ENCODE assay signal across 8 cellular contexts in genomic region chr6:147508073-147508870, GRCh38. TPM values are rescaled to one million over a fixed set of nuclear protein-coding genes. Genes with fewer than 3 reads are reported as not detected.
DNase-seq lines count a peak whose midpoint lies in the region; ATAC-seq and TF ChIP-seq lines count a peak whose summit lies in the region.

Gene SAMD5 (plus strand): TSS chr6:147508690. CDS start chr6:147508929, 239 bp downstream.

- H3K9ac ChIP-seq in NT2/D1 (ENCODE audit: insufficient read length, low read depth), result peak within 1 kb of the TSS; percentile 70
- H3K9ac ChIP-seq in iPS-18a (ENCODE audit: low read length), result no peak within 1 kb of the TSS

- TF ChIP-seq POLR2A in breast epithelium (IDR thresholded peaks at IDR 0.05) (no peak), gastrocnemius medialis (IDR thresholded peaks at IDR 0.05) (peak in 1 of 2 donors; percentile 16)

- no peaks in the 10 kb centered on the region for H3K9me3 ChIP-seq in NT2/D1 (ENCODE audit: insufficient read depth, low read length)
- H3K9me3 ChIP-seq in breast epithelium, result no peaks in the 10 kb centered on the region
- H3K9me3 ChIP-seq in iPS-18a (ENCODE audit: control insufficient read depth, low read depth, low read length), result no peaks in the 10 kb centered on the region
- no peaks in the 10 kb centered on the region for H3K9me3 ChIP-seq in gastrocnemius medialis

- TF ChIP-seq CTCF in AG04449 (IDR thresholded peaks at IDR 0.05; ENCODE audit: insufficient read depth, low read length, missing control alignments) (no peak), breast epithelium (IDR thresholded peaks at IDR 0.05) (no peak), gastrocnemius medialis (IDR thresholded peaks at IDR 0.05 in 4 of 5, conservative IDR thresholded peaks at IDR 0.05 in 1 of 5) (no peak)

- CTCF ChIA-PET in AG04449 (lab: Yijun Ruan, JAX), result interaction anchor here (1.0 to 10.6 kb wide), 12 partner anchors 11 to 744 kb away, joined by 3 to 137 read pairs (median 10); no protein-coding TSS in a partner anchor

- no peaks in the 10 kb centered on the region for H3K36me3 ChIP-seq in NT2/D1 (ENCODE audit: insufficient read depth, insufficient read length, low read length)
- H3K36me3 ChIP-seq in breast epithelium, result no peaks in the 10 kb centered on the region
- no peaks in the 10 kb centered on the region for H3K36me3 ChIP-seq in iPS-18a (ENCODE audit: control insufficient read depth, low read depth, low read length)
- H3K36me3 ChIP-seq in gastrocnemius medialis, result no peaks in the 10 kb centered on the region

- DNase-seq in AG04449 (ENCODE audit: low read depth, low spot score), result no peak
- no peak for DNase-seq in NT2/D1 (ENCODE audit: low read depth, low spot score)
- peak in 1 of 2 donors; percentile 58 for DNase-seq in breast epithelium (ENCODE audit: low spot score in 2 of 2)
- DNase-seq in gastrocnemius medialis, result no peak
- no peak for DNase-seq in activated gamma-delta T cell treated with Interleukin-2 at 50 U/mL for 16 hours

- H3K4me3 ChIP-seq in AG04449 (ENCODE audit: low read depth, low read length), result peak within 1 kb of the TSS; percentile 72
- H3K4me3 ChIP-seq in NT2/D1 (ENCODE audit: insufficient read length, low read depth), result peak within 1 kb of the TSS; percentile 55
- H3K4me3 ChIP-seq in breast epithelium, result peak within 1 kb of the TSS; percentile 55 to 90 (median 66)
- H3K4me3 ChIP-seq in iPS-18a (ENCODE audit: low read length), result peak within 1 kb of the TSS; percentile 73
- peak within 1 kb of the TSS; percentile 57 to 69 (median 60) for H3K4me3 ChIP-seq in gastrocnemius medialis

- intact Hi-C loops in breast epithelium (cut with DNase I; ENCODE audit: low total_unique reads), result no loop called here
- intact Hi-C loops in gastrocnemius medialis (cut with DNase I; ENCODE audit: low total_unique reads), result loop anchor here (2.0 to 5.0 kb wide), 2 partner anchors 143 to 959 kb away; no protein-coding TSS in a partner anchor

- H3K27ac ChIP-seq in breast epithelium, result peak within 1 kb of the TSS; percentile 75 to 87
- H3K27ac ChIP-seq in iPS-18a (ENCODE audit: low read length), result no peak within 1 kb of the TSS
- no peak within 1 kb of the TSS for H3K27ac ChIP-seq in gastrocnemius medialis

- no peaks in the 10 kb centered on the region for H3K4me1 ChIP-seq in NT2/D1 (ENCODE audit: insufficient read depth, insufficient read length)
- H3K4me1 ChIP-seq in breast epithelium, result peaks cover 0 to 5% of the 10 kb centered on the region in 2 donors
- peaks cover 16% of the 10 kb centered on the region for H3K4me1 ChIP-seq in iPS-18a (ENCODE audit: control insufficient read depth, low read depth, low read length)
- peaks cover 8 to 20% of the 10 kb centered on the region in 2 donors for H3K4me1 ChIP-seq in gastrocnemius medialis

- H3K27me3 ChIP-seq in NT2/D1 (ENCODE audit: insufficient read depth, insufficient read length) (peaks cover 82% of the 10 kb centered on the region), breast epithelium (peaks cover 0 to 8% of the 10 kb centered on the region in 2 donors), iPS-18a (ENCODE audit: control insufficient read depth, insufficient read depth, low read length) (peaks cover 99% of the 10 kb centered on the region), gastrocnemius medialis (peaks cover 19 to 46% (median 37%) of the 10 kb centered on the region in 3 donors)

- in situ Hi-C loops in gastrocnemius medialis (cut with MboI; ENCODE audit: low sequenced_read_pairs in 4 of 4), result loop anchor here in 3 of 4 donors (10.0 to 25.0 kb wide), 3 partner anchors 654 to 954 kb away; no protein-coding TSS in a partner anchor

- ATAC-seq in GM18511 (IDR thresholded peaks at IDR 0.05; ENCODE audit: unreplicated experiment), result peak; percentile 48
- ATAC-seq in HG03066 (IDR thresholded peaks at IDR 0.05; ENCODE audit: low read depth, unreplicated experiment), result peak; percentile 35
- ATAC-seq in gastrocnemius medialis, result peak; percentile 18 to 24

- POLR2A ChIA-PET in AG04449 (lab: Yijun Ruan, JAX), result interaction anchor here (1.1 kb wide), 1 partner anchor 536 kb away, joined by 4 read pairs; no protein-coding TSS in a partner anchor

RNA-seq across cellular contexts. Expression of gene SAMD5, which starts in this region (rescaled TPM):
- 10 to 100 TPM in 1 of 3 donors, 1 to 10 TPM in 1, under 1 TPM in 1; 0.80 to 13.5 (median 8.8) TPM for total RNA-seq in breast epithelium
- total RNA-seq in gastrocnemius medialis, result under 1 TPM in 3 of 4 donors, not detected in 1; 0.07 to 0.36 (median 0.07) TPM

Comparison
In these comparisons a context has a peak if more than half of its experiments do, and no peak if none do; other contexts are left out.
1. Peak in ATAC-seq and H3K4me3 ChIP-seq in gastrocnemius medialis; RNA of the gene not detected or under 1 TPM.
2. H3K27ac ChIP-seq: peak in breast epithelium (2 of 2); none in iPS-18a (single experiment) and gastrocnemius medialis (0 of 4).
3. Peak in every context shown above with its lines, with median percentiles within 50 percentile points of each other: H3K4me3 ChIP-seq and ATAC-seq.